1 cellular context compared by ENCODE assay signal in genomic region chr12:5745251-5745888, GRCh38.
TF ChIP-seq lines count a peak whose summit lies in the region.

No MANE protein-coding gene starts in this region.

TF ChIP-seq in HepG2, 621 proteins besides CTCF, POLR2A, EP300 and RAD21 (continued from another document):
- TF ChIP-seq TFAP4 (IDR thresholded peaks at IDR 0.05; ENCODE audit: borderline replicate concordance, low read depth) (peak; percentile 61; the same call in 1 of the 2 replicates), XRCC5 (optimal IDR thresholded peaks at IDR 0.05; ENCODE audit: low read length) (peak; percentile 28), ZC3H4 (CRISPR knock-in tag; IDR thresholded peaks at IDR 0.05; ENCODE audit: borderline replicate concordance) (no peak), SOX13 (IDR thresholded peaks at IDR 0.05) (no peak), SOX13 (CRISPR knock-in tag; conservative IDR thresholded peaks at IDR 0.05 in 1 of 2, IDR thresholded peaks at IDR 0.05 in 1 of 2) (no peak)
